In genomic region chr20:1325173-1326030, GRCh38 we compare ENCODE assay signal across 1 cellular context.
TF ChIP-seq lines count a peak whose summit lies in the region.

No MANE protein-coding gene starts in this region.

TF ChIP-seq in HepG2, 621 proteins besides CTCF, POLR2A, EP300 and RAD21 (continued from another document and continues in another):
- TF ChIP-seq PRDM10 (CRISPR knock-in tag; IDR thresholded peaks at IDR 0.05; ENCODE audit: low read depth) (peak; percentile 50), SP5 (CRISPR knock-in tag; IDR thresholded peaks at IDR 0.05; ENCODE audit: borderline replicate concordance, low read depth) (peak; percentile 59), CBX1 (IDR thresholded peaks at IDR 0.05; ENCODE audit: low read depth) (peak; percentile 57), IKZF5 (CRISPR knock-in tag; IDR thresholded peaks at IDR 0.05) (peak; percentile 98), STAG1 (CRISPR knock-in tag; IDR thresholded peaks at IDR 0.05) (peak; percentile 17), ZNF414 (CRISPR knock-in tag; IDR thresholded peaks at IDR 0.05) (no peak), TP53 (CRISPR knock-in tag; conservative IDR thresholded peaks at IDR 0.05) (peak; percentile 87; the same call in 1 of the 2 replicates), NFAT5 (CRISPR knock-in tag; IDR thresholded peaks at IDR 0.05) (0 out of 2 replicates have a peak, but pooled peaks have one; percentile 23), ELF1 (CRISPR knock-in tag; IDR thresholded peaks at IDR 0.05) (peak; percentile 86), U2AF2 (IDR thresholded peaks at IDR 0.05; ENCODE audit: low read depth, low read length) (peak; percentile 100), NFIC (IDR thresholded peaks at IDR 0.05; ENCODE audit: low read length) (no peak; the same call in 1 of the 2 replicates), ISX (CRISPR knock-in tag; conservative IDR thresholded peaks at IDR 0.05) (peak; percentile 86; the same call in 1 of the 2 replicates), HDAC6 (IDR thresholded peaks at IDR 0.05; ENCODE audit: low read depth, low read length) (no peak), TSC22D2 (CRISPR knock-in tag; IDR thresholded peaks at IDR 0.05; ENCODE audit: borderline replicate concordance) (peak; percentile 96), CREB3 (CRISPR knock-in tag; IDR thresholded peaks at IDR 0.05) (peak; percentile 76; the same call in 1 of the 2 replicates), ATF1 (CRISPR knock-in tag; IDR thresholded peaks at IDR 0.05) (peak; percentile 94), NCOA1 (CRISPR knock-in tag; IDR thresholded peaks at IDR 0.05) (peak; percentile 16; the same call in 1 of the 2 replicates), MED1 (CRISPR knock-in tag; IDR thresholded peaks at IDR 0.05) (peak; percentile 65; the same call in 1 of the 2 replicates), ZNF180 (CRISPR knock-in tag; IDR thresholded peaks at IDR 0.05; ENCODE audit: borderline replicate concordance, low read depth) (0 out of 2 replicates have a peak, but pooled peaks have one; percentile 87), HNF4A (CRISPR knock-in tag; IDR thresholded peaks at IDR 0.05) (peak; percentile 63), HNRNPL (IDR thresholded peaks at IDR 0.05; ENCODE audit: low read depth, low read length) (peak; percentile 56; the same call in 1 of the 2 replicates), LBX2 (CRISPR knock-in tag; IDR thresholded peaks at IDR 0.05; ENCODE audit: borderline replicate concordance) (peak; percentile 77; the same call in 1 of the 2 replicates), ZNF275 (CRISPR knock-in tag; IDR thresholded peaks at IDR 0.05; ENCODE audit: borderline replicate concordance) (0 out of 2 replicates have a peak, but pooled peaks have one; percentile 85), SIX1 (CRISPR knock-in tag; IDR thresholded peaks at IDR 0.05; ENCODE audit: borderline replicate concordance) (peak; percentile 55; the same call in 1 of the 2 replicates), ERF (CRISPR knock-in tag; IDR thresholded peaks at IDR 0.05) (peak; percentile 90), ZBTB33 (CRISPR knock-in tag; IDR thresholded peaks at IDR 0.05) (peak; percentile 18; the same call in 1 of the 2 replicates), SAP130 (CRISPR knock-in tag; IDR thresholded peaks at IDR 0.05; ENCODE audit: low read depth) (peak; percentile 89), ARNT (IDR thresholded peaks at IDR 0.05) (no peak), PTBP1 (IDR thresholded peaks at IDR 0.05; ENCODE audit: low read depth, low read length, poor library complexity, severe bottlenecking) (peak; percentile 96), THAP7 (CRISPR knock-in tag; IDR thresholded peaks at IDR 0.05) (peak; percentile 75; the same call in 1 of the 2 replicates), RNF2 (conservative IDR thresholded peaks at IDR 0.05; ENCODE audit: low read depth) (peak; percentile 70), SP140L (CRISPR knock-in tag; IDR thresholded peaks at IDR 0.05; ENCODE audit: borderline replicate concordance) (no peak), ZBTB2 (CRISPR knock-in tag; IDR thresholded peaks at IDR 0.05; ENCODE audit: low read depth) (no peak), ZNF362 (CRISPR knock-in tag; IDR thresholded peaks at IDR 0.05; ENCODE audit: borderline replicate concordance) (no peak), ZFP91 (CRISPR knock-in tag; IDR thresholded peaks at IDR 0.05; ENCODE audit: borderline replicate concordance) (peak; percentile 86; the same call in 1 of the 2 replicates), NFYB (CRISPR knock-in tag; IDR thresholded peaks at IDR 0.05) (peak; percentile 44; the same call in 1 of the 2 replicates)
